ENCODE assay signal across 10 cellular contexts in the genomic region with DNA sequence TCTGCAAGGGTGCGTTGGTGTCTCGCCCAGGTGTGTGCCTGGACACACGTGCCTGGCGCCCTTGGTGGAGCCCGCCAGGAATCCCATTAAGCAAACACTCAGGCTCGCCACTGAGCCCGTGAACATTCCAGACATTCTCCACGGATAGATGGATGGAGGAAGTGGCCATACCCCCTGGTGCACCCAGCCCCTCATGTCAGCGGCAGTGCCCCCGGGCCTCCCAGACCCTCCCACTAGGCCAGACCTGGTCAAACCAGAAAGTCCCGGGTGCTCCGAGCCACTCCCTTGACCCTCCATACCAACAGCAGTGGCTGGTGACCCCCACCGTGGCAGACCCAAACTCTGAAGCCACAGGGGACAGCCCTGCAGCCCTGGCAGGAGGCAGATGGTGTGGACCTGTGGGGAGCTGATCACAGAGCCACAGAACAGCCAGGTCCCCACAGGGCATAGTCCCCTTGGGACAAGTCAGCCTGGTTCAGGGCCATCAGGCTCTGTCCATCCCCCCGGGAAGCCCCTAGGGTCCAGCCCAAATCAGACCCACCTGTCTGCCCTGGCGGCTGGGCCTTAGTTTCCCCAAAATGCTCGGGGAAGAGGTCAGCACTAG. TPM values are rescaled to one million over a fixed set of nuclear protein-coding genes. Genes with fewer than 3 reads are reported as not detected.
A peak's percentile ranks its signal among the peaks of the same experiment; 100 is the strongest.
DNase-seq lines count a peak whose midpoint lies in the region; ATAC-seq, FAIRE-seq and TF ChIP-seq lines count a peak whose summit lies in the region.
"Had no signal": no experiment of that assay in that cellular context is flagged by ENCODE, and none has a peak within 500 bp of the region (broad histone marks: within the 10 kb centered on the region; RNA-seq: fewer than 3 reads in every experiment).

No MANE protein-coding gene starts in this region.

- peaks cover 1% of the 10 kb centered on the region for H3K9me3 Mint-ChIP-seq in astrocyte (ENCODE audit: unreplicated experiment)
- no peaks in the 10 kb centered on the region for H3K9me3 Mint-ChIP-seq in stimulated activated memory B cell treated with anti-CD40 and anti-IgM and Interleukin-4, amounts not matched to agents 10 μg/mL and 1 μg/mL and 100 μg/mL, for 72 hours
- no peaks in the 10 kb centered on the region for H3K9me3 Mint-ChIP-seq in activated CD8-positive, alpha-beta T cell treated with anti-CD3 and anti-CD28 coated beads, Interleukin-2, amount 10 ng/mL, durations not matched to agents 7 days and 5 days (ENCODE audit: insufficient read depth)
- H3K9me3 Mint-ChIP-seq: nephron progenitor cell had no signal

- H3K4me1 Mint-ChIP-seq in astrocyte (ENCODE audit: low read depth, unreplicated experiment) = peaks cover 3% of the 10 kb centered on the region
- H3K4me1 Mint-ChIP-seq in stimulated activated memory B cell treated with anti-CD40 and anti-IgM and Interleukin-4, amounts not matched to agents 10 μg/mL and 1 μg/mL and 100 μg/mL, for 72 hours = peaks cover 32% of the 10 kb centered on the region
- H3K4me1 Mint-ChIP-seq in activated CD8-positive, alpha-beta T cell treated with anti-CD3 and anti-CD28 coated beads, Interleukin-2, amount 10 ng/mL, durations not matched to agents 7 days and 5 days (ENCODE audit: low read depth) = peaks cover 8% of the 10 kb centered on the region

- H3K9me3 ChIP-seq in astrocyte (ENCODE audit: insufficient read depth, low read depth, low read length) = no peaks in the 10 kb centered on the region
- no peaks in the 10 kb centered on the region for H3K9me3 ChIP-seq in left lung

- FAIRE-seq in H54 (lab: Jason Lieb, UNC) (no peak), astrocyte (lab: Jason Lieb, UNC) (no peak)

- no peak for TF ChIP-seq POLR2A in H54 (IDR thresholded peaks at IDR 0.05; ENCODE audit: low read depth, low read length)

- CTCF ChIA-PET in activated CD8-positive, alpha-beta T cell treated with anti-CD3 and anti-CD28 coated beads, Interleukin-2, amount 10 ng/mL, durations not matched to agents 7 days and 5 days (lab: Charles Lee) = no interaction called here

- ATAC-seq in left lung (peak; percentile 11), foreskin keratinocyte (no peak), GM21619 (IDR thresholded peaks at IDR 0.05; ENCODE audit: unreplicated experiment) (no peak)
- ATAC-seq in stimulated activated memory B cell treated with anti-CD40 and anti-IgM and Interleukin-4, amounts not matched to agents 10 μg/mL and 1 μg/mL and 100 μg/mL, for 72 hours = no peak
- no peak for ATAC-seq in activated CD8-positive, alpha-beta T cell treated with anti-CD3 and anti-CD28 coated beads, Interleukin-2, amount 10 ng/mL, durations not matched to agents 7 days and 5 days

- H3K36me3 Mint-ChIP-seq in astrocyte (ENCODE audit: low read depth, unreplicated experiment) = no peaks in the 10 kb centered on the region
- no peaks in the 10 kb centered on the region for H3K36me3 Mint-ChIP-seq in stimulated activated memory B cell treated with anti-CD40 and anti-IgM and Interleukin-4, amounts not matched to agents 10 μg/mL and 1 μg/mL and 100 μg/mL, for 72 hours
- no peaks in the 10 kb centered on the region for H3K36me3 Mint-ChIP-seq in activated CD8-positive, alpha-beta T cell treated with anti-CD3 and anti-CD28 coated beads, Interleukin-2, amount 10 ng/mL, durations not matched to agents 7 days and 5 days (ENCODE audit: low read depth)

- TF ChIP-seq CTCF in astrocyte (IDR thresholded peaks at IDR 0.05; ENCODE audit: insufficient read depth, low read depth, low read length) (no peak), left lung (IDR thresholded peaks at IDR 0.05) (no peak), foreskin keratinocyte (conservative IDR thresholded peaks at IDR 0.05) (no peak)

- no peak overlapping the region for H3K27ac Mint-ChIP-seq in astrocyte (ENCODE audit: unreplicated experiment)
- no peak overlapping the region for H3K27ac Mint-ChIP-seq in stimulated activated memory B cell treated with anti-CD40 and anti-IgM and Interleukin-4, amounts not matched to agents 10 μg/mL and 1 μg/mL and 100 μg/mL, for 72 hours
- H3K27ac Mint-ChIP-seq in activated CD8-positive, alpha-beta T cell treated with anti-CD3 and anti-CD28 coated beads, Interleukin-2, amount 10 ng/mL, durations not matched to agents 7 days and 5 days = no peak overlapping the region
- H3K27ac Mint-ChIP-seq: nephron progenitor cell had no signal

- no peak overlapping the region for H2AFZ ChIP-seq in astrocyte (ENCODE audit: low read depth, low read length)

- H3K27ac ChIP-seq in astrocyte (ENCODE audit: low read depth, low read length) = no peak overlapping the region
- peak overlapping the region; percentile 48 to 72 for H3K27ac ChIP-seq in left lung
- H3K27ac ChIP-seq in foreskin keratinocyte = no peak overlapping the region

- peak overlapping the region; percentile 73 for H3K9ac ChIP-seq in astrocyte (ENCODE audit: low read length)

- H3K27me3 Mint-ChIP-seq in astrocyte (ENCODE audit: low read depth, unreplicated experiment) = no peaks in the 10 kb centered on the region
- H3K27me3 Mint-ChIP-seq in stimulated activated memory B cell treated with anti-CD40 and anti-IgM and Interleukin-4, amounts not matched to agents 10 μg/mL and 1 μg/mL and 100 μg/mL, for 72 hours = peaks cover 52% of the 10 kb centered on the region
- peaks cover 8% of the 10 kb centered on the region for H3K27me3 Mint-ChIP-seq in activated CD8-positive, alpha-beta T cell treated with anti-CD3 and anti-CD28 coated beads, Interleukin-2, amount 10 ng/mL, durations not matched to agents 7 days and 5 days (ENCODE audit: low read depth)

- POLR2A ChIA-PET in activated CD8-positive, alpha-beta T cell treated with anti-CD3 and anti-CD28 coated beads, Interleukin-2, amount 10 ng/mL, durations not matched to agents 7 days and 5 days (lab: Charles Lee) = no interaction called here

- DNase-seq in H54 (ENCODE audit: insufficient read length, low spot score) (peak; percentile 72), astrocyte (ENCODE audit: low read depth) (no peak), left lung (peak in 1 of 2 donors; percentile 82), foreskin keratinocyte (no peak), COLO829 (ENCODE audit: low spot score) (no peak)
- no peak for DNase-seq in activated CD8-positive, alpha-beta T cell treated with anti-CD3 and anti-CD28 coated beads, Interleukin-2, amount 10 ng/mL, durations not matched to agents 7 days and 5 days
- DNase-seq: NCI-H2227 treated with DMSO at 0.1 percent for 48 hours, nephron progenitor cell had no signal

- H3K27me3 ChIP-seq in astrocyte (ENCODE audit: insufficient read depth, low read length) (no peaks in the 10 kb centered on the region), left lung (peaks cover 0 to 64% of the 10 kb centered on the region in 2 donors), foreskin keratinocyte (no peaks in the 10 kb centered on the region)

- H3K4me3 ChIP-seq in astrocyte (ENCODE audit: insufficient read depth, low read depth, low read length) (peak overlapping the region; percentile 33), left lung (peak overlapping the region in 1 of 2 donors; percentile 50)

- H3K4me1 ChIP-seq in astrocyte (ENCODE audit: insufficient read depth, low read length) (peaks cover 24% of the 10 kb centered on the region), left lung (peaks cover 8 to 53% of the 10 kb centered on the region in 2 donors), foreskin keratinocyte (peaks cover 7% of the 10 kb centered on the region)

- H3K4me2 ChIP-seq in astrocyte (ENCODE audit: low read length) = peak overlapping the region; percentile 86

- H3K36me3 ChIP-seq in astrocyte (ENCODE audit: insufficient read depth, low read length) = no peaks in the 10 kb centered on the region
- H3K36me3 ChIP-seq in left lung = peaks cover 0 to 18% of the 10 kb centered on the region in 2 donors

- peaks cover 12% of the 10 kb centered on the region for H4K20me1 ChIP-seq in astrocyte (ENCODE audit: insufficient read depth, low read length)

- peaks cover 14% of the 10 kb centered on the region for H3K79me2 ChIP-seq in astrocyte (ENCODE audit: insufficient read depth, low read length)

- intact Hi-C loops in left lung (cut with DNase I) = no loop called here

- H3K4me3 Mint-ChIP-seq in astrocyte (ENCODE audit: unreplicated experiment) = peak overlapping the region; percentile 60
- peak overlapping the region; percentile 12 for H3K4me3 Mint-ChIP-seq in stimulated activated memory B cell treated with anti-CD40 and anti-IgM and Interleukin-4, amounts not matched to agents 10 μg/mL and 1 μg/mL and 100 μg/mL, for 72 hours
- no peak overlapping the region for H3K4me3 Mint-ChIP-seq in activated CD8-positive, alpha-beta T cell treated with anti-CD3 and anti-CD28 coated beads, Interleukin-2, amount 10 ng/mL, durations not matched to agents 7 days and 5 days
- H3K4me3 Mint-ChIP-seq: nephron progenitor cell had no signal

RNA-seq across cellular contexts. Expression of gene EPS8L2, which starts 1.9 kb away (rescaled TPM):
- 103 and 129 TPM in 2 replicates for total RNA-seq in astrocyte
- total RNA-seq in left lung = 100 to 1,000 TPM; 114 to 190 TPM
- 48.4 and 61.9 TPM in 2 replicates for total RNA-seq in foreskin keratinocyte
- polyA plus RNA-seq in foreskin keratinocyte = 60.8 and 67.0 TPM in 2 replicates
- 10 to 100 TPM; 13.9 to 15.0 TPM for total RNA-seq in activated CD8-positive, alpha-beta T cell treated with anti-CD3 and anti-CD28 coated beads, Interleukin-2, amount 10 ng/mL, durations not matched to agents 7 days and 5 days

RNA-seq across cellular contexts. Expression of gene TMEM80, which starts 12.3 kb away (rescaled TPM):
- total RNA-seq in astrocyte = 16.1 and 18.4 TPM in 2 replicates
- total RNA-seq in left lung = 10 to 100 TPM; 23.6 to 25.2 TPM
- total RNA-seq in foreskin keratinocyte = 12.1 and 19.7 TPM in 2 replicates
- polyA plus RNA-seq in foreskin keratinocyte = 14.3 and 19.3 TPM in 2 replicates
- total RNA-seq in activated CD8-positive, alpha-beta T cell treated with anti-CD3 and anti-CD28 coated beads, Interleukin-2, amount 10 ng/mL, durations not matched to agents 7 days and 5 days = 10 to 100 TPM; 27.1 to 29.8 TPM

RNA-seq across cellular contexts. Expression of gene DEAF1, which starts 12.9 kb away (rescaled TPM):
- total RNA-seq in astrocyte (44.1 and 48.9 TPM in 2 replicates), left lung (10 to 100 TPM; 28.3 to 28.6 TPM), foreskin keratinocyte (16.0 and 16.8 TPM in 2 replicates)
- 13.5 and 13.6 TPM in 2 replicates for polyA plus RNA-seq in foreskin keratinocyte
- total RNA-seq in activated CD8-positive, alpha-beta T cell treated with anti-CD3 and anti-CD28 coated beads, Interleukin-2, amount 10 ng/mL, durations not matched to agents 7 days and 5 days = 10 to 100 TPM; 34.1 to 36.7 TPM

RNA-seq across cellular contexts. Expression of gene TALDO1, which starts 39.3 kb away (rescaled TPM):
- 150 and 155 TPM in 2 replicates for total RNA-seq in astrocyte
- total RNA-seq in left lung = 100 to 1,000 TPM; 206 to 322 TPM
- 172 and 177 TPM in 2 replicates for total RNA-seq in foreskin keratinocyte
- 227 TPM in 2 replicates for polyA plus RNA-seq in foreskin keratinocyte
- 100 to 1,000 TPM; 278 to 289 TPM for total RNA-seq in activated CD8-positive, alpha-beta T cell treated with anti-CD3 and anti-CD28 coated beads, Interleukin-2, amount 10 ng/mL, durations not matched to agents 7 days and 5 days

Comparison
In these comparisons a context has a peak if more than half of its experiments do, and no peak if none do; other contexts are left out.
1. H3K27ac ChIP-seq: peak in left lung (2 of 2); none in astrocyte (single experiment) and foreskin keratinocyte (single experiment).